In the genomic region with DNA sequence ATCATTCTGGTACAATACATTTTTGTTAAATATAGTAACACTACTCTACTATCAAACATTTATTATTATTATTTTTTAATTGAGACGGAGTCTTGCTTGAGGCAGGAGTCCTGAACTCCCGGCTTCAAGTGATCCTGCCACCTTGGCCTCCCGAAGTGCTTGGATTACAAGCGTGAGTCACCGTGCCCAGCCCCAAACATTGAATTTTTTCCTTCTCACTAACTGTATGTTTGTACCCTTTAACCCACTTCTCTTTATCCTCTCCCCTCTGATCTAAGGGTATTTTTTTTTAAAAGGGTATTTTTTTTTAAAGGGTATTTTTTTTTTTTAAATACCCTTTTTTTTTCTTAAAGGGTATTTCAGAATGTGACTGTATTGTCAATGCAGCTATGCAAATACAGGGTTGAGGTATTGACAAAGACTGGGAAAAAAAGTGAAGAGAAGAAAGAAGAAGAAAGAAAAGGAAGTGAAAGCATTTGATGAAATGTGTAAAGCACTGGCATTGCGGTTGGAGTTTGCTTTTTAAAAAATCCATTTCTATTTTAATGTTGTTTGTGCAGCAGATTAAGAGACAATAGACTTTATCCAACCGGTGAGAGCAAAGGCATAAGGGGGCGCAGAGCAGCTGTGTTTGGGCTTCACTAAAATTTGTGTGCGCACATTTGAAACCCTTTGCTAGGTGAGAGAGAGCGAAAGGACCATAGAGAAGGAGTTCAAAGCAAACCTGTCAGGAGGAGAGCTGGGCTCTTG, we compare ENCODE assay signal across 9 cellular contexts. TPM values are rescaled to one million over a fixed set of nuclear protein-coding genes. Genes with fewer than 3 reads are reported as not detected.
A peak's percentile ranks its signal among the peaks of the same experiment; 100 is the strongest.
DNase-seq lines count a peak whose midpoint lies in the region; ATAC-seq, FAIRE-seq and TF ChIP-seq lines count a peak whose summit lies in the region.
"Had no signal": no experiment of that assay in that cellular context is flagged by ENCODE, and none has a peak within 500 bp of the region (broad histone marks: within the 10 kb centered on the region; RNA-seq: fewer than 3 reads in every experiment).

No MANE protein-coding gene starts in this region.

- FAIRE-seq in GM12892 (lab: Jason Lieb, UNC) = no peak

- TF ChIP-seq CTCF in fibroblast of mammary gland (conservative IDR thresholded peaks at IDR 0.05; ENCODE audit: control insufficient read depth, insufficient read depth, low read depth, low read length) (no peak), lower leg skin (IDR thresholded peaks at IDR 0.05) (no peak)

- WGBS in lower leg skin, 2 donors = 76 to 80% methylated on average over 10 of the region's 10 CpGs

- no peak overlapping the region for H3K4me3 ChIP-seq in fibroblast of mammary gland (ENCODE audit: control insufficient read depth, low read depth, low read length)
- no peak overlapping the region for H3K4me3 ChIP-seq in lower leg skin (ENCODE audit: low read depth, poor library complexity, severe bottlenecking)
- H3K4me3 ChIP-seq: skin epidermis had no signal

- peak; percentile 80 for ATAC-seq in GM21786 (IDR thresholded peaks at IDR 0.05; ENCODE audit: unreplicated experiment)

- intact Hi-C loops in lower leg skin (cut with DNase I; ENCODE audit: low total_unique reads) = no loop called here

- TF ChIP-seq POLR2A in GM12892 (IDR thresholded peaks at IDR 0.05; ENCODE audit: low read depth, low read length) (no peak), lower leg skin (IDR thresholded peaks at IDR 0.05) (no peak)

- DNase-seq in GM12892 (ENCODE audit: insufficient read length) = peak; percentile 30
- DNase-seq in M059J (ENCODE audit: low read depth) = peak; percentile 66
- DNase-seq in fibroblast of mammary gland (ENCODE audit: low read depth) = peak; percentile 16
- no peak for DNase-seq in lower leg skin (ENCODE audit: low spot score in 2 of 2)
- DNase-seq in NK-92 treated with Interleukin-12 subunit alpha and Interleukin-12 subunit beta, amount 100 ng/mL, for 24 hours (lab: John Stamatoyannopoulos, UW) = no peak
- no peak for DNase-seq in OCI-M2 (lab: John Stamatoyannopoulos, UW; ENCODE audit: unreplicated experiment)
- DNase-seq in activated CD4-positive, CD25-positive, alpha-beta regulatory T cell treated with anti-CD3 and anti-CD28 coated beads, Interleukin-2, amount 50 U/mL, for 72 hours = no peak

RNA-seq across cellular contexts. Expression of a gene that starts 42.3 kb away (rescaled TPM):
- polyA plus RNA-seq in GM12892 (2012; ENCODE audit: missing spikeins) = 6.9 TPM
- total RNA-seq in M059J (2014; rRNA removed; shearing (Covaris generic)) = 0.39 and 0.81 TPM in 2 replicates
- 1 to 10 TPM; 3.7 to 9.0 (median 4.8) TPM for total RNA-seq in lower leg skin

Comparison
In these comparisons a context has a peak if more than half of its experiments do, and no peak if none do; other contexts are left out.
1. DNase-seq: peak in GM12892 (single experiment), M059J (single experiment) and fibroblast of mammary gland (single experiment); none in lower leg skin (0 of 2), NK-92 treated with Interleukin-12 subunit alpha and Interleukin-12 subunit beta, amount 100 ng/mL, for 24 hours (single experiment), OCI-M2 (single experiment) and activated CD4-positive, CD25-positive, alpha-beta regulatory T cell treated with anti-CD3 and anti-CD28 coated beads, Interleukin-2, amount 50 U/mL, for 72 hours (single experiment).